Comparison of ENCODE assay signal across 7 cellular contexts in genomic region chr18:59800897-59801296, GRCh38.
"Had no signal": no experiment of that assay in that cellular context is flagged by ENCODE, and none has a peak within 500 bp of the region (broad histone marks: within the 10 kb centered on the region; RNA-seq: fewer than 3 reads in every experiment).

No MANE protein-coding gene starts in this region.

- H3K36me3 Mint-ChIP-seq: IgD-negative memory B cell had no signal

- H3K27ac Mint-ChIP-seq: H9, IgD-negative memory B cell had no signal

- H3K4me1 Mint-ChIP-seq: H9 had no signal

- DNase-seq: GM23248, H9, HCEC 1CT, Karpas-422, KBM-7 had no signal

- H3K4me3 Mint-ChIP-seq: H9, IgD-negative memory B cell had no signal

- H3K9me3 Mint-ChIP-seq: H9, IgD-negative memory B cell had no signal

- ATAC-seq: HepG2 had no signal
